1 cellular context compared by ENCODE assay signal in genomic region chr13:31957772-31958171, GRCh38.
TF ChIP-seq lines count a peak whose summit lies in the region.

No MANE protein-coding gene starts in this region.

TF ChIP-seq in HepG2, 621 proteins besides CTCF, POLR2A, EP300 and RAD21 (continued from another document):
- TF ChIP-seq KIAA2018 (CRISPR knock-in tag; IDR thresholded peaks at IDR 0.05; ENCODE audit: borderline replicate concordance) = no peak
